In genomic region chr7:14395860-14396259, GRCh38 we compare ENCODE assay signal across 36 cellular contexts.
"Had no signal": no experiment of that assay in that cellular context is flagged by ENCODE, and none has a peak within 500 bp of the region (broad histone marks: within the 10 kb centered on the region; RNA-seq: fewer than 3 reads in every experiment).

No MANE protein-coding gene starts in this region.

- DNase-seq: activated CD4-positive, alpha-beta memory T cell treated with anti-CD3 and anti-CD28 coated beads for 36 hours; activated CD4-positive, alpha-beta T cell treated with anti-CD3 and anti-CD28 coated beads for 36 hours; activated CD4-positive, alpha-beta T cell treated with anti-CD3 and anti-CD28 coated beads, Interleukin-2, amount 10 ng/mL, durations not matched to agents 24 days and 14 days; activated CD4-positive, CD25-positive, alpha-beta regulatory T cell; activated CD4-positive, CD25-positive, alpha-beta regulatory T cell treated with anti-CD3 and anti-CD28 coated beads, Interleukin-2, amount 50 U/mL, for 72 hours; activated CD8-positive, alpha-beta memory T cell treated with anti-CD3 and anti-CD28 coated beads, Interleukin-2, amount 10 ng/mL, durations not matched to agents 7 days and 5 days; activated CD8-positive, alpha-beta memory T cell treated with anti-CD3 and anti-CD28 coated beads, Interleukin-2, amount 50 U/mL, for 4 hours; activated CD8-positive, alpha-beta T cell treated with anti-CD3 and anti-CD28 coated beads, Interleukin-2, amount 10 ng/mL, durations not matched to agents 7 days and 5 days; activated effector memory CD4-positive, alpha-beta T cell treated with anti-CD3 and anti-CD28 coated beads, Interleukin-2, amount 50 U/mL, for 16 hours; activated naive CD4-positive, alpha-beta T cell treated with anti-CD3 and anti-CD28 coated beads for 36 hours; activated naive CD8-positive, alpha-beta T cell treated with anti-CD3 and anti-CD28 coated beads for 36 hours; activated naive CD8-positive, alpha-beta T cell treated with anti-CD3 and anti-CD28 coated beads, Interleukin-2, amount 50 U/mL, for 24 hours; activated T-cell treated with anti-CD3 and anti-CD28 coated beads, Interleukin-2, amount 50 U/mL, for 1 hour; activated T-cell treated with anti-CD3 and anti-CD28 coated beads, Interleukin-2, amount 50 U/mL, for 48 hours; adrenal gland; amygdala; aorta; body of pancreas; central memory CD4-positive, alpha-beta T cell; cerebellar nuclear complex; dorsolateral prefrontal cortex; effector memory CD4-positive, alpha-beta T cell; endodermal cell; erythroblast; foreskin melanocyte; heart right ventricle; T-helper 2 cell had no signal

- H3K27me3 ChIP-seq: adrenal gland, body of pancreas, cardiac muscle cell, dorsolateral prefrontal cortex, esophagus muscularis mucosa, gastroesophageal sphincter, heart right ventricle, hepatocyte had no signal

- H3K4me3 ChIP-seq: adrenal gland, body of pancreas, cardiac muscle cell, coronary artery, dorsolateral prefrontal cortex, esophagus muscularis mucosa, gastroesophageal sphincter, heart right ventricle, hepatocyte had no signal

- H3K27me3 Mint-ChIP-seq: activated CD4-positive, alpha-beta memory T cell treated with anti-CD3 and anti-CD28 coated beads for 36 hours; activated CD4-positive, alpha-beta T cell treated with anti-CD3 and anti-CD28 coated beads for 36 hours; activated CD4-positive, alpha-beta T cell treated with anti-CD3 and anti-CD28 coated beads, Interleukin-2, amount 10 ng/mL, durations not matched to agents 24 days and 14 days; activated CD8-positive, alpha-beta memory T cell treated with anti-CD3 and anti-CD28 coated beads, Interleukin-2, amount 10 ng/mL, durations not matched to agents 7 days and 5 days; activated naive CD4-positive, alpha-beta T cell treated with anti-CD3 and anti-CD28 coated beads, Interleukin-2, amount 50 U/mL, for 24 hours; activated naive CD8-positive, alpha-beta T cell treated with anti-CD3 and anti-CD28 coated beads for 36 hours; activated naive CD8-positive, alpha-beta T cell treated with anti-CD3 and anti-CD28 coated beads, Interleukin-2, amount 50 U/mL, for 24 hours; dendritic cell treated with granulocyte-macrophage colony-stimulating factor and Interleukin-4, amounts not matched to agents 40 ng/mL and 50 ng/mL, for 4 days had no signal

- ATAC-seq: activated CD4-positive, alpha-beta T cell treated with anti-CD3 and anti-CD28 coated beads for 36 hours; activated CD8-positive, alpha-beta memory T cell treated with anti-CD3 and anti-CD28 coated beads, Interleukin-2, amount 10 ng/mL, durations not matched to agents 7 days and 5 days; activated CD8-positive, alpha-beta T cell treated with anti-CD3 and anti-CD28 coated beads, Interleukin-2, amount 10 ng/mL, durations not matched to agents 7 days and 5 days; activated naive CD8-positive, alpha-beta T cell treated with anti-CD3 and anti-CD28 coated beads, Interleukin-2, amount 50 U/mL, for 24 hours; body of pancreas; gastroesophageal sphincter; heart right ventricle had no signal

- H3K36me3 Mint-ChIP-seq: activated CD4-positive, alpha-beta memory T cell treated with anti-CD3 and anti-CD28 coated beads for 36 hours; activated CD8-positive, alpha-beta memory T cell treated with anti-CD3 and anti-CD28 coated beads, Interleukin-2, amount 10 ng/mL, durations not matched to agents 7 days and 5 days; activated naive CD4-positive, alpha-beta T cell treated with anti-CD3 and anti-CD28 coated beads, Interleukin-2, amount 50 U/mL, for 24 hours; activated naive CD8-positive, alpha-beta T cell treated with anti-CD3 and anti-CD28 coated beads for 36 hours had no signal

- H3K27ac Mint-ChIP-seq: activated CD4-positive, alpha-beta memory T cell treated with anti-CD3 and anti-CD28 coated beads for 36 hours; activated CD4-positive, alpha-beta T cell treated with anti-CD3 and anti-CD28 coated beads for 36 hours; activated CD4-positive, alpha-beta T cell treated with anti-CD3 and anti-CD28 coated beads, Interleukin-2, amount 10 ng/mL, durations not matched to agents 24 days and 14 days; activated CD8-positive, alpha-beta memory T cell treated with anti-CD3 and anti-CD28 coated beads, Interleukin-2, amount 10 ng/mL, durations not matched to agents 7 days and 5 days; activated CD8-positive, alpha-beta T cell treated with anti-CD3 and anti-CD28 coated beads, Interleukin-2, amount 10 ng/mL, durations not matched to agents 7 days and 5 days; activated naive CD4-positive, alpha-beta T cell treated with anti-CD3 and anti-CD28 coated beads for 36 hours; activated naive CD4-positive, alpha-beta T cell treated with anti-CD3 and anti-CD28 coated beads, Interleukin-2, amount 50 U/mL, for 24 hours; activated naive CD8-positive, alpha-beta T cell treated with anti-CD3 and anti-CD28 coated beads for 36 hours; activated naive CD8-positive, alpha-beta T cell treated with anti-CD3 and anti-CD28 coated beads, Interleukin-2, amount 50 U/mL, for 24 hours; activated T-helper 1 cell treated with anti-CD3 and anti-CD28 coated beads, Interleukin-12 subunit alpha, Interleukin-12 subunit beta, Interleukin-2, Interleukin-4 antibody, amounts not matched to agents 30 ng/mL and 10 ng/mL and 1 ng/mL, durations not matched to agents 14 hours and 24 hours and 36 hours; activated T-helper 2 cell treated with anti-CD3 and anti-CD28 coated beads, Interferon-gamma antibody, Interleukin-2, Interleukin-4, amounts not matched to agents 10 μg/mL and 5 μg/mL and 100 μg/mL, durations not matched to agents 14 hours and 24 hours and 36 hours; dendritic cell treated with granulocyte-macrophage colony-stimulating factor and Interleukin-4, amounts not matched to agents 40 ng/mL and 50 ng/mL, for 4 days; endodermal cell had no signal

- H3K4me1 Mint-ChIP-seq: activated CD4-positive, alpha-beta T cell treated with anti-CD3 and anti-CD28 coated beads for 36 hours; activated CD4-positive, alpha-beta T cell treated with anti-CD3 and anti-CD28 coated beads, Interleukin-2, amount 10 ng/mL, durations not matched to agents 24 days and 14 days; activated CD8-positive, alpha-beta memory T cell treated with anti-CD3 and anti-CD28 coated beads, Interleukin-2, amount 10 ng/mL, durations not matched to agents 7 days and 5 days; activated naive CD4-positive, alpha-beta T cell treated with anti-CD3 and anti-CD28 coated beads, Interleukin-2, amount 50 U/mL, for 24 hours; activated naive CD8-positive, alpha-beta T cell treated with anti-CD3 and anti-CD28 coated beads for 36 hours; activated naive CD8-positive, alpha-beta T cell treated with anti-CD3 and anti-CD28 coated beads, Interleukin-2, amount 50 U/mL, for 24 hours; endodermal cell had no signal

- H3K36me3 ChIP-seq: adrenal gland, cardiac muscle cell, esophagus muscularis mucosa, gastroesophageal sphincter, heart right ventricle had no signal

- H3K4me1 ChIP-seq: adrenal gland, body of pancreas, esophagus muscularis mucosa, gastroesophageal sphincter had no signal

- H3K4me3 Mint-ChIP-seq: activated CD4-positive, alpha-beta memory T cell treated with anti-CD3 and anti-CD28 coated beads for 36 hours; activated CD4-positive, alpha-beta T cell treated with anti-CD3 and anti-CD28 coated beads for 36 hours; activated CD4-positive, alpha-beta T cell treated with anti-CD3 and anti-CD28 coated beads, Interleukin-2, amount 10 ng/mL, durations not matched to agents 24 days and 14 days; activated CD8-positive, alpha-beta memory T cell treated with anti-CD3 and anti-CD28 coated beads, Interleukin-2, amount 10 ng/mL, durations not matched to agents 7 days and 5 days; activated CD8-positive, alpha-beta T cell treated with anti-CD3 and anti-CD28 coated beads, Interleukin-2, amount 10 ng/mL, durations not matched to agents 7 days and 5 days; activated naive CD4-positive, alpha-beta T cell treated with anti-CD3 and anti-CD28 coated beads for 36 hours; activated naive CD4-positive, alpha-beta T cell treated with anti-CD3 and anti-CD28 coated beads, Interleukin-2, amount 50 U/mL, for 24 hours; activated naive CD8-positive, alpha-beta T cell treated with anti-CD3 and anti-CD28 coated beads for 36 hours; activated naive CD8-positive, alpha-beta T cell treated with anti-CD3 and anti-CD28 coated beads, Interleukin-2, amount 50 U/mL, for 24 hours; activated T-helper 1 cell treated with anti-CD3 and anti-CD28 coated beads, Interleukin-12 subunit alpha, Interleukin-12 subunit beta, Interleukin-2, Interleukin-4 antibody, amounts not matched to agents 30 ng/mL and 10 ng/mL and 1 ng/mL, durations not matched to agents 14 hours and 24 hours and 36 hours; dendritic cell treated with granulocyte-macrophage colony-stimulating factor and Interleukin-4, amounts not matched to agents 40 ng/mL and 50 ng/mL, for 4 days; endodermal cell had no signal

- H3K9me3 Mint-ChIP-seq: activated CD4-positive, alpha-beta memory T cell treated with anti-CD3 and anti-CD28 coated beads for 36 hours; activated CD4-positive, alpha-beta T cell treated with anti-CD3 and anti-CD28 coated beads, Interleukin-2, amount 10 ng/mL, durations not matched to agents 24 days and 14 days; activated naive CD4-positive, alpha-beta T cell treated with anti-CD3 and anti-CD28 coated beads for 36 hours; activated naive CD4-positive, alpha-beta T cell treated with anti-CD3 and anti-CD28 coated beads, Interleukin-2, amount 50 U/mL, for 24 hours; activated T-helper 1 cell treated with anti-CD3 and anti-CD28 coated beads, Interleukin-12 subunit alpha, Interleukin-12 subunit beta, Interleukin-2, Interleukin-4 antibody, amounts not matched to agents 30 ng/mL and 10 ng/mL and 1 ng/mL, durations not matched to agents 14 hours and 24 hours and 36 hours; endodermal cell had no signal

- H3K27ac ChIP-seq: adrenal gland, body of pancreas, cardiac muscle cell, coronary artery, dorsolateral prefrontal cortex, esophagus muscularis mucosa, gastroesophageal sphincter, heart right ventricle, hepatocyte had no signal
